ENCODE assay signal across 15 cellular contexts in the genomic region with DNA sequence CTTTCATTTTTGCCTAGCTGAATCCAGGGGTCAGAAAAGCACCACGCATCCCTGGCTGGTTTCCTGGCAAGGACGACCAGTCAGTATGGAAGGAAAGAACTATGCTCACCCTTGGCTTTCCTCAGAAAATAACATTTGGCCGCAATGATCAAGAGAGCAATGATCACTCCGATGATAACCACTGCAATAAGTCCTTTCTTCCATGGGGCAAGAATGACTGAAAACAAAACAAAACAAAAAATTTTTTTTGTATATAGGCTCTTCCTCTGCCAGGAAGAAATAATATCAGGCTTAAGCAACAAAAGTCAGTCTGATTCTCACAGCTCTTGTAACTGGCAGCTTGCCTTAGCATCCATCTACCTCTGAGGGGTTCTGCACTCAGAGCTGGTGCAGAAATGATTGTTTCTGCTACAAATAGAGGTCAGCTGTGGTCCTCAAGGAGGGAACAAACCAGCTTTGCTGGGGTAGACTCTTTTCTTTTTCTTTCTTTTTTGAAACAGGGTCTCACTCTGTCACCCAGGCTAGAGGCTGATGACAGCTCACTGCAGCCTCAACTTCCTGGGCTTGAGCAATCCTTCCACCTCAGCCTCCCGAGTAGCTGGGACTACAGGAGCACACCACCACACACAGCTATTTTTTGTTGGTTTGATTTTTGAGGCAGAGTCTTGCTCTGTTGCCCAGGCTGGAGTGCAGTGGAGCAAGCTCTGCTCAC. TPM values are rescaled to one million over a fixed set of nuclear protein-coding genes. Genes with fewer than 3 reads are reported as not detected.
DNase-seq lines count a peak whose midpoint lies in the region; ATAC-seq and TF ChIP-seq lines count a peak whose summit lies in the region.
"Had no signal": no experiment of that assay in that cellular context is flagged by ENCODE, and none has a peak within 500 bp of the region (broad histone marks: within the 10 kb centered on the region; RNA-seq: fewer than 3 reads in every experiment).

No MANE protein-coding gene starts in this region.

- H3K4me2 ChIP-seq in GM23338, result no peak overlapping the region

- H3F3A ChIP-seq in GM23338 (replicated peaks; ENCODE audit: low read depth), result no peaks in the 10 kb centered on the region

- no peaks in the 10 kb centered on the region for H3K36me3 ChIP-seq in breast epithelium
- H3K36me3 ChIP-seq in CD8-positive, alpha-beta memory T cell (ENCODE audit: insufficient read depth, low read length), result peaks cover 3% of the 10 kb centered on the region
- no peaks in the 10 kb centered on the region for H3K36me3 ChIP-seq in GM23338 (ENCODE audit: insufficient read depth)

- CTCF ChIA-PET in CD8-positive, alpha-beta memory T cell (lab: Charles Lee), result no interaction called here

- H3K79me2 ChIP-seq in GM23338 (replicated peaks; ENCODE audit: insufficient read depth), result no peaks in the 10 kb centered on the region

- no peaks in the 10 kb centered on the region for H3K27me3 ChIP-seq in breast epithelium
- no peaks in the 10 kb centered on the region for H3K27me3 ChIP-seq in CD8-positive, alpha-beta memory T cell (ENCODE audit: insufficient read depth, low read length, poor library complexity, severe bottlenecking)
- no peaks in the 10 kb centered on the region for H3K27me3 ChIP-seq in GM23338 (ENCODE audit: insufficient read depth)

- H3K9me2 ChIP-seq in GM23338 (ENCODE audit: insufficient read depth), result no peaks in the 10 kb centered on the region

- H3K27ac ChIP-seq in breast epithelium, result peak overlapping the region; percentile 65 to 83
- no peak overlapping the region for H3K27ac ChIP-seq in CD8-positive, alpha-beta memory T cell (ENCODE audit: low read depth, low read length)
- H3K27ac ChIP-seq in GM23338 (ENCODE audit: low read depth), result no peak overlapping the region
- H3K27ac ChIP-seq: foreskin keratinocyte had no signal

- no peaks in the 10 kb centered on the region for H3K9me3 Mint-ChIP-seq in activated T-cell treated with anti-CD3 and anti-CD28 coated beads, Interleukin-2, amount 50 U/mL, for 24 hours
- H3K9me3 Mint-ChIP-seq in CD8-positive, alpha-beta memory T cell, result no peaks in the 10 kb centered on the region
- H3K9me3 Mint-ChIP-seq in GM23338, result no peaks in the 10 kb centered on the region
- H3K9me3 Mint-ChIP-seq: H9, nephron progenitor cell had no signal

- no peak overlapping the region for H2AFZ ChIP-seq in GM23338

- H3K36me3 Mint-ChIP-seq in activated T-cell treated with anti-CD3 and anti-CD28 coated beads, Interleukin-2, amount 50 U/mL, for 24 hours (ENCODE audit: low read depth), result peaks cover 20% of the 10 kb centered on the region
- peaks cover 4 to 87% (median 19%) of the 10 kb centered on the region in 3 donors for H3K36me3 Mint-ChIP-seq in CD8-positive, alpha-beta memory T cell
- H3K36me3 Mint-ChIP-seq in GM23338 (ENCODE audit: low read depth), result no peaks in the 10 kb centered on the region

- TF ChIP-seq CTCF in breast epithelium (IDR thresholded peaks at IDR 0.05), result no peak
- no peak for TF ChIP-seq CTCF in GM23338 (conservative IDR thresholded peaks at IDR 0.05; ENCODE audit: low read depth in 2 of 2)

- peak overlapping the region in 1 of 3 donors; percentile 8 for H3K4me3 ChIP-seq in breast epithelium
- H3K4me3 ChIP-seq in CD8-positive, alpha-beta memory T cell (ENCODE audit: low read length), result no peak overlapping the region
- H3K4me3 ChIP-seq in GM23338, result no peak overlapping the region

- intact Hi-C loops in breast epithelium (cut with DNase I; ENCODE audit: low total_unique reads), result loop anchor here (5.0 kb wide), 1 partner anchor 292 kb away; no protein-coding TSS in a partner anchor

- peaks cover 35% of the 10 kb centered on the region for H3K4me1 Mint-ChIP-seq in activated T-cell treated with anti-CD3 and anti-CD28 coated beads, Interleukin-2, amount 50 U/mL, for 24 hours (ENCODE audit: low read depth)
- peaks cover 0 to 12% (median 3%) of the 10 kb centered on the region in 3 donors for H3K4me1 Mint-ChIP-seq in CD8-positive, alpha-beta memory T cell
- H3K4me1 Mint-ChIP-seq in GM23338, result no peaks in the 10 kb centered on the region; the same call in 2 of the 3 replicates

- no peaks in the 10 kb centered on the region for H3K27me3 Mint-ChIP-seq in activated T-cell treated with anti-CD3 and anti-CD28 coated beads, Interleukin-2, amount 50 U/mL, for 24 hours
- H3K27me3 Mint-ChIP-seq in CD8-positive, alpha-beta memory T cell, result no peaks in the 10 kb centered on the region
- peaks cover 3% of the 10 kb centered on the region for H3K27me3 Mint-ChIP-seq in GM23338 (ENCODE audit: insufficient read depth, low read depth, poor library complexity)

- H3K4me3 Mint-ChIP-seq in activated T-cell treated with anti-CD3 and anti-CD28 coated beads, Interleukin-2, amount 50 U/mL, for 24 hours, result no peak overlapping the region
- no peak overlapping the region for H3K4me3 Mint-ChIP-seq in CD8-positive, alpha-beta memory T cell
- no peak overlapping the region for H3K4me3 Mint-ChIP-seq in GM23338
- H3K4me3 Mint-ChIP-seq: H9, nephron progenitor cell had no signal

- POLR2A ChIA-PET in CD8-positive, alpha-beta memory T cell (lab: Charles Lee), result no interaction called here

- no peak for TF ChIP-seq POLR2A in breast epithelium (IDR thresholded peaks at IDR 0.05)

- no peaks in the 10 kb centered on the region for H4K20me1 ChIP-seq in GM23338 (replicated peaks; ENCODE audit: insufficient read depth)

- no peaks in the 10 kb centered on the region for H3K9me3 ChIP-seq in breast epithelium
- H3K9me3 ChIP-seq in CD8-positive, alpha-beta memory T cell (ENCODE audit: low read length), result no peaks in the 10 kb centered on the region

- no peak for DNase-seq in activated T-cell treated with anti-CD3 and anti-CD28 coated beads, Interleukin-2, amount 50 U/mL, for 24 hours
- DNase-seq in activated T-cell treated with anti-CD3 and anti-CD28 coated beads, Interleukin-2, amount 50 U/mL, for 48 hours, result no peak
- no peak for DNase-seq in breast epithelium (ENCODE audit: low spot score in 2 of 2)
- DNase-seq in iris pigment epithelial cell (ENCODE audit: low read depth), result peak; percentile 76
- peak; percentile 85 for DNase-seq in stromal cell of bone marrow (ENCODE audit: low read depth)
- DNase-seq in OCI-M2 (lab: John Stamatoyannopoulos, UW; ENCODE audit: unreplicated experiment), result no peak
- no peak for DNase-seq in CD8-positive, alpha-beta memory T cell
- no peak for DNase-seq in GM23338 (ENCODE audit: low spot score)
- DNase-seq: DMS79, foreskin keratinocyte, H9, islet precursor cell, NCI-H2081 treated with DMSO at 0.1 percent for 48 hours, nephron progenitor cell had no signal

- ATAC-seq in GM23338, result no peak
- ATAC-seq: activated CD4-positive, CD25-positive, alpha-beta regulatory T cell treated with anti-CD3 and anti-CD28 coated beads, Interleukin-2, amount 50 U/mL, for 24 hours; foreskin keratinocyte had no signal

- H3K27ac Mint-ChIP-seq in activated T-cell treated with anti-CD3 and anti-CD28 coated beads, Interleukin-2, amount 50 U/mL, for 24 hours, result peak overlapping the region; percentile 72
- peak overlapping the region in 3 of 8 donors; percentile 63 to 74 (median 72) for H3K27ac Mint-ChIP-seq in CD8-positive, alpha-beta memory T cell
- H3K27ac Mint-ChIP-seq in GM23338, result no peak overlapping the region
- H3K27ac Mint-ChIP-seq: H9, nephron progenitor cell had no signal

- peaks cover 10 to 14% of the 10 kb centered on the region in 2 donors for H3K4me1 ChIP-seq in breast epithelium
- peaks cover 3% of the 10 kb centered on the region for H3K4me1 ChIP-seq in CD8-positive, alpha-beta memory T cell (ENCODE audit: insufficient read depth, low read length)
- no peaks in the 10 kb centered on the region for H3K4me1 ChIP-seq in GM23338 (ENCODE audit: insufficient read depth)
- H3K4me1 ChIP-seq: foreskin keratinocyte had no signal

TF ChIP-seq in GM23338, 12 proteins besides CTCF, POLR2A, EP300 and RAD21 (continues in another document):
- TF ChIP-seq CREB1 (CRISPR knock-in tag; IDR thresholded peaks at IDR 0.05; ENCODE audit: low read depth), result no peak
- TF ChIP-seq JUNB (IDR thresholded peaks at IDR 0.05; ENCODE audit: unreplicated experiment), result no peak
- TF ChIP-seq, protein P1, sequence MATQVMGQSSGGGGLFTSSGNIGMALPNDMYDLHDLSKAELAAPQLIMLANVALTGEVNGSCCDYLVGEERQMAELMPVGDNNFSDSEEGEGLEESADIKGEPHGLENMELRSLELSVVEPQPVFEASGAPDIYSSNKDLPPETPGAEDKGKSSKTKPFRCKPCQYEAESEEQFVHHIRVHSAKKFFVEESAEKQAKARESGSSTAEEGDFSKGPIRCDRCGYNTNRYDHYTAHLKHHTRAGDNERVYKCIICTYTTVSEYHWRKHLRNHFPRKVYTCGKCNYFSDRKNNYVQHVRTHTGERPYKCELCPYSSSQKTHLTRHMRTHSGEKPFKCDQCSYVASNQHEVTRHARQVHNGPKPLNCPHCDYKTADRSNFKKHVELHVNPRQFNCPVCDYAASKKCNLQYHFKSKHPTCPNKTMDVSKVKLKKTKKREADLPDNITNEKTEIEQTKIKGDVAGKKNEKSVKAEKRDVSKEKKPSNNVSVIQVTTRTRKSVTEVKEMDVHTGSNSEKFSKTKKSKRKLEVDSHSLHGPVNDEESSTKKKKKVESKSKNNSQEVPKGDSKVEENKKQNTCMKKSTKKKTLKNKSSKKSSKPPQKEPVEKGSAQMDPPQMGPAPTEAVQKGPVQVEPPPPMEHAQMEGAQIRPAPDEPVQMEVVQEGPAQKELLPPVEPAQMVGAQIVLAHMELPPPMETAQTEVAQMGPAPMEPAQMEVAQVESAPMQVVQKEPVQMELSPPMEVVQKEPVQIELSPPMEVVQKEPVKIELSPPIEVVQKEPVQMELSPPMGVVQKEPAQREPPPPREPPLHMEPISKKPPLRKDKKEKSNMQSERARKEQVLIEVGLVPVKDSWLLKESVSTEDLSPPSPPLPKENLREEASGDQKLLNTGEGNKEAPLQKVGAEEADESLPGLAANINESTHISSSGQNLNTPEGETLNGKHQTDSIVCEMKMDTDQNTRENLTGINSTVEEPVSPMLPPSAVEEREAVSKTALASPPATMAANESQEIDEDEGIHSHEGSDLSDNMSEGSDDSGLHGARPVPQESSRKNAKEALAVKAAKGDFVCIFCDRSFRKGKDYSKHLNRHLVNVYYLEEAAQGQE (IDR thresholded peaks at IDR 0.05; ENCODE audit: unreplicated experiment), result no peak

RNA-seq across cellular contexts. Expression of a gene that starts 35.7 kb away (rescaled TPM):
- 100 to 1,000 TPM in 2 of 3 donors, 10 to 100 TPM in 1; 85.3 to 181 (median 159) TPM for total RNA-seq in breast epithelium
- 10 to 100 TPM; 42.7 to 45.7 TPM for total RNA-seq in CD8-positive, alpha-beta memory T cell
- polyA plus RNA-seq in CD8-positive, alpha-beta memory T cell, result 130 TPM
- 0.04 TPM in 1 of 2 replicates, not detected in the other for total RNA-seq in GM23338 (2014; rRNA removed; shearing (Covaris generic))
- not detected in 2 replicates for polyA plus RNA-seq in GM23338 (2016; fragmentation: Nextera tagmentation; extraction: Ambion mirVana)
- total RNA-seq: foreskin keratinocyte had no signal
- polyA plus RNA-seq: foreskin keratinocyte had no signal

Comparison
In these comparisons a context has a peak if more than half of its experiments do, and no peak if none do; other contexts are left out.
1. DNase-seq: peak in iris pigment epithelial cell (single experiment) and stromal cell of bone marrow (single experiment); none in activated T-cell treated with anti-CD3 and anti-CD28 coated beads, Interleukin-2, amount 50 U/mL, for 24 hours (single experiment), activated T-cell treated with anti-CD3 and anti-CD28 coated beads, Interleukin-2, amount 50 U/mL, for 48 hours (0 of 2), breast epithelium (0 of 2), OCI-M2 (single experiment), CD8-positive, alpha-beta memory T cell (0 of 5) and GM23338 (single experiment).
2. H3K27ac ChIP-seq: peak in breast epithelium (2 of 2); none in CD8-positive, alpha-beta memory T cell (single experiment) and GM23338 (single experiment).
3. RNA of a gene that starts 35.7 kb away (total RNA-seq): 85.3 to 181 TPM in breast epithelium and 42.7 to 45.7 TPM in CD8-positive, alpha-beta memory T cell; 0.04 TPM in GM23338; every median in the first group is over 10 times any median in the second.